ENCODE assay signal across 8 cellular contexts in genomic region chr1:145920297-145920696, GRCh38. TPM values are rescaled to one million over a fixed set of nuclear protein-coding genes. Genes with fewer than 3 reads are reported as not detected.
DNase-seq lines count a peak whose midpoint lies in the region; ATAC-seq, FAIRE-seq and TF ChIP-seq lines count a peak whose summit lies in the region.
"Not testable (repeated sequence)": the region's sequence is repeated elsewhere in the genome, so short reads cannot be mapped to it uniquely, and the experiment has no call there.
"Had no signal": no experiment of that assay in that cellular context is flagged by ENCODE, and none has a peak within 500 bp of the region (broad histone marks: within the 10 kb centered on the region; RNA-seq: fewer than 3 reads in every experiment).

No MANE protein-coding gene starts in this region.

- not testable (repeated sequence) for H2AFZ ChIP-seq in GM12878 (ENCODE audit: control insufficient read depth, low read depth, low read length)

- TF ChIP-seq RAD21 in GM12878 (IDR thresholded peaks at IDR 0.05; ENCODE audit: insufficient read depth, low read depth, low read length): not testable (repeated sequence)

- CTCF ChIA-PET in CD4-positive, alpha-beta T cell (lab: Charles Lee): not testable (repeated sequence)
- CTCF ChIA-PET in GM12878 (lab: Yijun Ruan, JAX): interaction anchor here (0.6 kb wide), 1 partner anchor 38 kb away, joined by 3 read pairs; the partner anchor contains the start of gene LIX1L

- peaks cover 47% of the 10 kb centered on the region for H3K4me1 Mint-ChIP-seq in CD4-positive, alpha-beta T cell (ENCODE audit: low read depth)
- H3K4me1 Mint-ChIP-seq in HFFc6 (ENCODE audit: low read depth) (peaks cover 35% of the 10 kb centered on the region), T-helper 17 cell (peaks cover 28% of the 10 kb centered on the region), neural crest cell (peaks cover 28% of the 10 kb centered on the region)
- H3K4me1 Mint-ChIP-seq in activated T-cell treated with anti-CD3 and anti-CD28 coated beads, Interleukin-2, amount 50 U/mL, for 4 hours (ENCODE audit: low read depth): peaks cover 44% of the 10 kb centered on the region

- H3K4me3 Mint-ChIP-seq in CD4-positive, alpha-beta T cell: peak overlapping the region; percentile 85
- peak overlapping the region; percentile 97 for H3K4me3 Mint-ChIP-seq in HFFc6
- H3K4me3 Mint-ChIP-seq in T-helper 17 cell: peak overlapping the region; percentile 73
- H3K4me3 Mint-ChIP-seq in activated T-cell treated with anti-CD3 and anti-CD28 coated beads, Interleukin-2, amount 50 U/mL, for 4 hours: peak overlapping the region; percentile 94
- peak overlapping the region; percentile 99 for H3K4me3 Mint-ChIP-seq in neural crest cell

- not testable (repeated sequence) for H3K9me3 ChIP-seq in CD4-positive, alpha-beta T cell (ENCODE audit: control insufficient read depth, low read length); T-helper 17 cell (ENCODE audit: control insufficient read depth, low read length, poor library complexity, severe bottlenecking); GM12878 (replicated peaks; ENCODE audit: control insufficient read depth, insufficient read depth, low read length); left ventricle myocardium inferior (replicated peaks)

- not testable (repeated sequence) for H4K20me1 ChIP-seq in GM12878 (ENCODE audit: control insufficient read depth, insufficient read depth)

- intact Hi-C loops in CD4-positive, alpha-beta T cell (cut with DNase I, micrococcal nuclease); GM12878 (cut with micrococcal nuclease; ENCODE audit: unreplicated experiment); left ventricle myocardium inferior (cut with micrococcal nuclease): not testable (repeated sequence)

- H3K4me1 ChIP-seq in GM12878 (ENCODE audit: control insufficient read depth, insufficient read depth, low read length) (peaks cover 13% of the 10 kb centered on the region), left ventricle myocardium inferior (peaks cover 36% of the 10 kb centered on the region)

- H3K27ac Mint-ChIP-seq in CD4-positive, alpha-beta T cell: peak overlapping the region; percentile 92
- H3K27ac Mint-ChIP-seq in HFFc6 (peak overlapping the region; percentile 95), T-helper 17 cell (peak overlapping the region; percentile 94)
- H3K27ac Mint-ChIP-seq in neural crest cell (ENCODE audit: unreplicated experiment): not testable (repeated sequence)

- not testable (repeated sequence) for H3K27me3 ChIP-seq in CD4-positive, alpha-beta T cell (ENCODE audit: control insufficient read depth, insufficient read depth, low read length); GM12878 (replicated peaks in 1 of 2; ENCODE audit: control insufficient read depth in 2 of 2, insufficient read depth in 2 of 2, low read length in 1 of 2); left ventricle myocardium inferior (ENCODE audit: low read depth)

- not testable (repeated sequence) for H3K9me3 Mint-ChIP-seq in CD4-positive, alpha-beta T cell; HFFc6; activated T-cell treated with anti-CD3 and anti-CD28 coated beads, Interleukin-2, amount 50 U/mL, for 4 hours; neural crest cell

- FAIRE-seq in GM12878 (lab: Jason Lieb, UNC): not testable (repeated sequence)

- RAD21 ChIA-PET in GM12878 (lab: Charles Lee; ENCODE audit: unreplicated experiment): interaction anchor here (1.1 kb wide), 1 partner anchor 44 kb away, joined by 3 read pairs; the partner anchor contains the start of genes ANKRD34A and POLR3GL

- in situ Hi-C loops in GM12878 (cut with MboI): not testable (repeated sequence)

- ATAC-seq in CD4-positive, alpha-beta T cell (ENCODE audit: poor library complexity); T-helper 17 cell; activated T-cell treated with anti-CD3 and anti-CD28 coated beads, Interleukin-2, amount 50 U/mL, for 4 hours; GM12878: not testable (repeated sequence)

- H3K4me3 ChIP-seq in GM12878 (peak overlapping the region; percentile 97; the same call in 1 of the 2 replicates), left ventricle myocardium inferior (peak overlapping the region; percentile 94)

- TF ChIP-seq EP300 in GM12878 (IDR thresholded peaks at IDR 0.05; ENCODE audit: borderline replicate concordance in 1 of 2, control insufficient read depth in 1 of 2, low read depth in 2 of 2, low read length in 2 of 2): not testable (repeated sequence)

- POLR2A ChIA-PET in CD4-positive, alpha-beta T cell (lab: Charles Lee); GM12878 (lab: Charles Lee): not testable (repeated sequence)

- not testable (repeated sequence) for H3K9ac ChIP-seq in GM12878 (ENCODE audit: control insufficient read depth, insufficient read depth, low read length)

- DNase-seq in CD4-positive, alpha-beta T cell; HFFc6; T-helper 17 cell; activated T-cell treated with anti-CD3 and anti-CD28 coated beads, Interleukin-2, amount 50 U/mL, for 4 hours; GM12878 (ENCODE audit: low read depth, low spot score); left ventricle myocardium inferior; neural crest cell (ENCODE audit: low read depth, low spot score): not testable (repeated sequence)

- not testable (repeated sequence) for H3K36me3 ChIP-seq in GM12878 (ENCODE audit: control insufficient read depth in 2 of 2, insufficient read depth in 2 of 2, low read length in 1 of 2)
- peaks cover 29% of the 10 kb centered on the region for H3K36me3 ChIP-seq in left ventricle myocardium inferior

- H3K36me3 Mint-ChIP-seq in CD4-positive, alpha-beta T cell (ENCODE audit: low read depth): peaks cover 50% of the 10 kb centered on the region
- peaks cover 16% of the 10 kb centered on the region for H3K36me3 Mint-ChIP-seq in HFFc6 (ENCODE audit: low read depth)
- H3K36me3 Mint-ChIP-seq in T-helper 17 cell (ENCODE audit: low read depth); neural crest cell (ENCODE audit: low read depth): not testable (repeated sequence)
- peaks cover 22% of the 10 kb centered on the region for H3K36me3 Mint-ChIP-seq in activated T-cell treated with anti-CD3 and anti-CD28 coated beads, Interleukin-2, amount 50 U/mL, for 4 hours (ENCODE audit: insufficient read depth)

- TF ChIP-seq POLR2A in GM12878 (IDR thresholded peaks at IDR 0.05; ENCODE audit: low read depth, low read length): not testable (repeated sequence)

- not testable (repeated sequence) for H3K27ac ChIP-seq in CD4-positive, alpha-beta T cell (ENCODE audit: low read depth, low read length); GM12878 (ENCODE audit: control insufficient read depth, insufficient read depth); left ventricle myocardium inferior (replicated peaks)

- H3K4me2 ChIP-seq in GM12878 (ENCODE audit: control insufficient read depth, insufficient read depth): peak overlapping the region; percentile 100

- TF ChIP-seq CTCF in CD4-positive, alpha-beta T cell (IDR thresholded peaks at IDR 0.05); HFFc6 (IDR thresholded peaks at IDR 0.05); GM12878 (IDR thresholded peaks at IDR 0.05 in 2 of 3, conservative IDR thresholded peaks at IDR 0.05 in 1 of 3; ENCODE audit: control insufficient read depth in 2 of 3, extremely low read depth in 1 of 3, insufficient read depth in 1 of 3, low read depth in 3 of 3, low read length in 3 of 3); left ventricle myocardium inferior (IDR thresholded peaks at IDR 0.05; ENCODE audit: borderline replicate concordance); neural crest cell (conservative IDR thresholded peaks at IDR 0.05): not testable (repeated sequence)

- SMC1A ChIA-PET in GM12878 (lab: Charles Lee; ENCODE audit: uncharacterized antibody, unreplicated experiment): not testable (repeated sequence)

- 94% methylated on average over 3 of the region's 4 CpGs for WGBS in GM12878 (ENCODE audit: insufficient coverage, insufficient replicate concordance, low lambda C conversion rate, missing lambda C conversion rate)

- peaks cover 12% of the 10 kb centered on the region for H3K79me2 ChIP-seq in GM12878 (ENCODE audit: control insufficient read depth, insufficient read depth, low read length)

- H3K27me3 Mint-ChIP-seq in CD4-positive, alpha-beta T cell; HFFc6 (ENCODE audit: insufficient read depth); T-helper 17 cell; activated T-cell treated with anti-CD3 and anti-CD28 coated beads, Interleukin-2, amount 50 U/mL, for 4 hours (ENCODE audit: low read depth); neural crest cell (ENCODE audit: low read depth): not testable (repeated sequence)

- BruUV-seq in GM12878 (replicated peaks; lab: Mats Ljungman, UMichigan): not testable (repeated sequence)

RNA-seq across cellular contexts. Expression of gene PEX11B, which starts 1.8 kb away (rescaled TPM):
- total RNA-seq in CD4-positive, alpha-beta T cell: 10 to 100 TPM; 11.6 to 13.2 TPM
- total RNA-seq in HFFc6 (2021; fragmentation: NEBNext Ultra II Directional; extraction: Animal tissue kit (Norgen Biotek cat#: 25700)): 10 to 100 TPM; 30.3 to 41.1 (median 35.6) TPM
- 10 to 100 TPM; 15.7 TPM for total RNA-seq in T-helper 17 cell
- 10 to 100 TPM; 26.3 to 28.6 (median 28.0) TPM for total RNA-seq in activated T-cell treated with anti-CD3 and anti-CD28 coated beads, Interleukin-2, amount 50 U/mL, for 4 hours
- 15.8 and 16.2 TPM in 2 replicates for total RNA-seq in GM12878 (2013; cell fraction: nucleolus; rRNA removed)
- 26.7 and 30.9 TPM in 2 replicates for total RNA-seq in GM12878 (2014; rRNA removed)
- 24.9 TPM in 2 replicates for total RNA-seq in GM12878 (2014; rRNA removed; fragmentation: Illumina TruSeq; extraction: Trizol)
- total RNA-seq in GM12878 (2021): 31.1 and 33.2 TPM in 2 replicates
- 14.2 TPM for polyA plus RNA-seq in GM12878 (2011; ENCODE audit: low read depth)
- 129 and 132 TPM in 2 replicates for polyA plus RNA-seq in GM12878 (2011; rRNA removed)
- polyA plus RNA-seq in GM12878 (2011; cell fraction: cytosol; rRNA removed): 47.9 and 48.2 TPM in 2 replicates
- 30.1 TPM in 2 replicates for polyA plus RNA-seq in GM12878 (2011; cell fraction: nucleus; rRNA removed)
- 26.7 and 31.4 TPM in 2 replicates for polyA plus RNA-seq in GM12878 (2012)
- polyA plus RNA-seq in GM12878 (2014; fragmentation: Illumina TruSeq; extraction: Trizol): 36.6 and 42.2 TPM in 2 replicates
- 10 to 100 TPM; 44.8 to 69.4 TPM for polyA plus RNA-seq in GM12878 (2014; fragmentation: Nextera tagmentation; extraction: Ambion mirVana)
- polyA plus RNA-seq in GM12878 (2014; rRNA removed): 27.6 and 30.9 TPM in 2 replicates
- 10 to 100 TPM; 48.0 to 52.9 TPM for polyA plus RNA-seq in GM12878 (2016; fragmentation: Nextera tagmentation; extraction: Ambion mirVana)
- polyA minus RNA-seq in GM12878 (2011; rRNA and poly(A)+ RNA removed): 33.9 and 34.6 TPM in 2 replicates
- polyA minus RNA-seq in GM12878 (2011; cell fraction: cytosol; rRNA and poly(A)+ RNA removed): 16.7 and 27.6 TPM in 2 replicates
- 6.8 and 10.9 TPM in 2 replicates for polyA minus RNA-seq in GM12878 (2011; cell fraction: nucleus; rRNA and poly(A)+ RNA removed)
- 24.4 TPM for total RNA-seq in left ventricle myocardium inferior
- 18.7 and 22.1 TPM in 2 replicates for total RNA-seq in neural crest cell

RNA-seq across cellular contexts. Expression of gene RBM8A, which starts 7.0 kb away (rescaled TPM):
- 100 to 1,000 TPM; 126 to 134 TPM for total RNA-seq in CD4-positive, alpha-beta T cell
- 100 to 1,000 TPM; 135 to 166 (median 157) TPM for total RNA-seq in HFFc6 (2021; fragmentation: NEBNext Ultra II Directional; extraction: Animal tissue kit (Norgen Biotek cat#: 25700))
- total RNA-seq in T-helper 17 cell (100 to 1,000 TPM; 126 to 130 TPM), GM12878 (2014; rRNA removed) (110 and 125 TPM in 2 replicates), GM12878 (2014; rRNA removed; fragmentation: Illumina TruSeq; extraction: Trizol) (200 and 230 TPM in 2 replicates), GM12878 (2021) (176 and 180 TPM in 2 replicates), left ventricle myocardium inferior (64.4 TPM), neural crest cell (273 and 285 TPM in 2 replicates)
- 100 to 1,000 TPM; 603 to 609 (median 606) TPM for total RNA-seq in activated T-cell treated with anti-CD3 and anti-CD28 coated beads, Interleukin-2, amount 50 U/mL, for 4 hours
- total RNA-seq in GM12878 (2013; cell fraction: nucleolus; rRNA removed): 58.4 and 59.3 TPM in 2 replicates
- polyA plus RNA-seq in GM12878 (2011; ENCODE audit: low read depth): 152 TPM
- polyA plus RNA-seq in GM12878 (2011; rRNA removed) (235 and 289 TPM in 2 replicates), GM12878 (2014; fragmentation: Illumina TruSeq; extraction: Trizol) (191 and 262 TPM in 2 replicates), GM12878 (2014; fragmentation: Nextera tagmentation; extraction: Ambion mirVana) (1,000 to 10,000 TPM in 1 of 2 experiments, 100 to 1,000 TPM in 1; 665 to 1,248 TPM), GM12878 (2014; rRNA removed) (178 and 198 TPM in 2 replicates), GM12878 (2016; fragmentation: Nextera tagmentation; extraction: Ambion mirVana) (100 to 1,000 TPM; 401 to 406 TPM)
- polyA plus RNA-seq in GM12878 (2011; cell fraction: cytosol; rRNA removed): 105 and 181 TPM in 2 replicates
- 93.6 and 102 TPM in 2 replicates for polyA plus RNA-seq in GM12878 (2011; cell fraction: nucleus; rRNA removed)
- polyA plus RNA-seq in GM12878 (2012): 135 and 182 TPM in 2 replicates
- 48.9 and 76.3 TPM in 2 replicates for polyA minus RNA-seq in GM12878 (2011; rRNA and poly(A)+ RNA removed)
- polyA minus RNA-seq in GM12878 (2011; cell fraction: cytosol; rRNA and poly(A)+ RNA removed): 38.2 and 49.3 TPM in 2 replicates
- 31.9 and 40.9 TPM in 2 replicates for polyA minus RNA-seq in GM12878 (2011; cell fraction: nucleus; rRNA and poly(A)+ RNA removed)

RNA-seq across cellular contexts. Expression of gene ITGA10, which starts 10.4 kb away (rescaled TPM):
- total RNA-seq in CD4-positive, alpha-beta T cell: 1 to 10 TPM in 1 of 2 experiments, under 1 TPM in 1; 0.77 to 1.0 TPM
- 1 to 10 TPM in 4 of 6 experiments, under 1 TPM in 2; 0.78 to 1.3 (median 1.0) TPM for total RNA-seq in HFFc6 (2021; fragmentation: NEBNext Ultra II Directional; extraction: Animal tissue kit (Norgen Biotek cat#: 25700))
- total RNA-seq in T-helper 17 cell: 1 to 10 TPM in 1 of 2 donors, under 1 TPM in 1; 0.70 to 1.3 TPM
- 1 to 10 TPM; 1.2 to 1.4 (median 1.2) TPM for total RNA-seq in activated T-cell treated with anti-CD3 and anti-CD28 coated beads, Interleukin-2, amount 50 U/mL, for 4 hours
- total RNA-seq in GM12878 (2013; cell fraction: nucleolus; rRNA removed): 1.1 and 1.5 TPM in 2 replicates
- total RNA-seq in GM12878 (2014; rRNA removed): 0.22 and 0.51 TPM in 2 replicates
- 0.18 and 0.28 TPM in 2 replicates for total RNA-seq in GM12878 (2014; rRNA removed; fragmentation: Illumina TruSeq; extraction: Trizol)
- 0.49 and 0.53 TPM in 2 replicates for total RNA-seq in GM12878 (2021)
- 0.13 TPM for polyA plus RNA-seq in GM12878 (2011; ENCODE audit: low read depth)
- polyA plus RNA-seq in GM12878 (2011; rRNA removed): 0.30 and 0.46 TPM in 2 replicates
- 0.28 and 0.43 TPM in 2 replicates for polyA plus RNA-seq in GM12878 (2011; cell fraction: cytosol; rRNA removed)
- polyA plus RNA-seq in GM12878 (2011; cell fraction: nucleus; rRNA removed): 3.1 and 4.3 TPM in 2 replicates
- polyA plus RNA-seq in GM12878 (2012): 0.25 and 0.51 TPM in 2 replicates
- 0.16 and 0.43 TPM in 2 replicates for polyA plus RNA-seq in GM12878 (2014; fragmentation: Illumina TruSeq; extraction: Trizol)
- polyA plus RNA-seq in GM12878 (2014; fragmentation: Nextera tagmentation; extraction: Ambion mirVana): under 1 TPM; 0.02 to 0.16 TPM
- 0.46 and 0.78 TPM in 2 replicates for polyA plus RNA-seq in GM12878 (2014; rRNA removed)
- under 1 TPM; 0.36 to 0.39 TPM for polyA plus RNA-seq in GM12878 (2016; fragmentation: Nextera tagmentation; extraction: Ambion mirVana)
- 0.26 and 0.37 TPM in 2 replicates for polyA minus RNA-seq in GM12878 (2011; rRNA and poly(A)+ RNA removed)
- polyA minus RNA-seq in GM12878 (2011; cell fraction: cytosol; rRNA and poly(A)+ RNA removed): not detected in 2 replicates
- 0.48 and 0.77 TPM in 2 replicates for polyA minus RNA-seq in GM12878 (2011; cell fraction: nucleus; rRNA and poly(A)+ RNA removed)
- 3.7 TPM for total RNA-seq in left ventricle myocardium inferior
- 0.55 and 1.0 TPM in 2 replicates for total RNA-seq in neural crest cell

RNA-seq across cellular contexts. Expression of gene ANKRD35, which starts 34.6 kb away (rescaled TPM):
- total RNA-seq in CD4-positive, alpha-beta T cell: under 1 TPM in 1 of 2 experiments, not detected in 1; 0.11 TPM
- 1 to 10 TPM in 4 of 6 experiments, under 1 TPM in 2; 0.75 to 2.0 (median 1.1) TPM for total RNA-seq in HFFc6 (2021; fragmentation: NEBNext Ultra II Directional; extraction: Animal tissue kit (Norgen Biotek cat#: 25700))
- total RNA-seq in T-helper 17 cell: not detected
- under 1 TPM; 0.05 to 0.42 (median 0.10) TPM for total RNA-seq in activated T-cell treated with anti-CD3 and anti-CD28 coated beads, Interleukin-2, amount 50 U/mL, for 4 hours
- total RNA-seq in GM12878 (2013; cell fraction: nucleolus; rRNA removed): not detected in 2 replicates
- total RNA-seq in GM12878 (2014; rRNA removed): not detected in 2 replicates
- total RNA-seq in GM12878 (2014; rRNA removed; fragmentation: Illumina TruSeq; extraction: Trizol): not detected in 2 replicates
- 0.08 TPM in 1 of 2 replicates, not detected in the other for total RNA-seq in GM12878 (2021)
- polyA plus RNA-seq in GM12878 (2011; ENCODE audit: low read depth): not detected
- 0.01 TPM in 1 of 2 replicates, not detected in the other for polyA plus RNA-seq in GM12878 (2011; rRNA removed)
- polyA plus RNA-seq in GM12878 (2011; cell fraction: cytosol; rRNA removed): not detected in 2 replicates
- 0.04 TPM in 1 of 2 replicates, not detected in the other for polyA plus RNA-seq in GM12878 (2011; cell fraction: nucleus; rRNA removed)
- polyA plus RNA-seq in GM12878 (2012): not detected in 2 replicates
- polyA plus RNA-seq in GM12878 (2014; fragmentation: Illumina TruSeq; extraction: Trizol): not detected in 2 replicates
- not detected for polyA plus RNA-seq in GM12878 (2014; fragmentation: Nextera tagmentation; extraction: Ambion mirVana)
- not detected in 2 replicates for polyA plus RNA-seq in GM12878 (2014; rRNA removed)
- not detected for polyA plus RNA-seq in GM12878 (2016; fragmentation: Nextera tagmentation; extraction: Ambion mirVana)
- 0.10 TPM in 1 of 2 replicates, not detected in the other for polyA minus RNA-seq in GM12878 (2011; rRNA and poly(A)+ RNA removed)
- polyA minus RNA-seq in GM12878 (2011; cell fraction: cytosol; rRNA and poly(A)+ RNA removed): not detected in 2 replicates
- polyA minus RNA-seq in GM12878 (2011; cell fraction: nucleus; rRNA and poly(A)+ RNA removed): not detected in 2 replicates
- total RNA-seq in left ventricle myocardium inferior: 0.77 TPM
- total RNA-seq in neural crest cell: 0.07 and 0.11 TPM in 2 replicates
- total RNA-seq: OCI-LY7 had no signal

RNA-seq across cellular contexts. Expression of gene LIX1L, which starts 37.5 kb away (rescaled TPM):
- total RNA-seq in CD4-positive, alpha-beta T cell: 10 to 100 TPM; 21.4 to 21.5 TPM
- total RNA-seq in HFFc6 (2021; fragmentation: NEBNext Ultra II Directional; extraction: Animal tissue kit (Norgen Biotek cat#: 25700)): 10 to 100 TPM; 51.0 to 59.6 (median 56.1) TPM
- total RNA-seq in T-helper 17 cell (10 to 100 TPM; 36.6 to 44.1 TPM), GM12878 (2014; rRNA removed) (16.7 and 19.7 TPM in 2 replicates), GM12878 (2014; rRNA removed; fragmentation: Illumina TruSeq; extraction: Trizol) (13.9 and 15.2 TPM in 2 replicates), GM12878 (2021) (23.4 and 23.6 TPM in 2 replicates), left ventricle myocardium inferior (23.0 TPM), neural crest cell (36.0 and 37.5 TPM in 2 replicates)
- total RNA-seq in activated T-cell treated with anti-CD3 and anti-CD28 coated beads, Interleukin-2, amount 50 U/mL, for 4 hours: 10 to 100 TPM; 40.7 to 43.3 (median 41.9) TPM
- total RNA-seq in GM12878 (2013; cell fraction: nucleolus; rRNA removed): 6.9 and 7.7 TPM in 2 replicates
- polyA plus RNA-seq in GM12878 (2011; ENCODE audit: low read depth): 6.3 TPM
- polyA plus RNA-seq in GM12878 (2011; rRNA removed) (48.2 and 53.1 TPM in 2 replicates), GM12878 (2014; fragmentation: Illumina TruSeq; extraction: Trizol) (18.4 and 20.0 TPM in 2 replicates), GM12878 (2014; fragmentation: Nextera tagmentation; extraction: Ambion mirVana) (10 to 100 TPM in 1 of 2 experiments, 1 to 10 TPM in 1; 5.5 to 12.2 TPM), GM12878 (2014; rRNA removed) (19.4 and 21.9 TPM in 2 replicates), GM12878 (2016; fragmentation: Nextera tagmentation; extraction: Ambion mirVana) (10 to 100 TPM in 1 of 2 experiments, 1 to 10 TPM in 1; 9.9 to 10.3 TPM)
- polyA plus RNA-seq in GM12878 (2011; cell fraction: cytosol; rRNA removed): 35.5 and 51.0 TPM in 2 replicates
- 7.8 and 10.5 TPM in 2 replicates for polyA plus RNA-seq in GM12878 (2011; cell fraction: nucleus; rRNA removed)
- polyA plus RNA-seq in GM12878 (2012): 9.9 and 10.2 TPM in 2 replicates
- 24.7 and 26.5 TPM in 2 replicates for polyA minus RNA-seq in GM12878 (2011; rRNA and poly(A)+ RNA removed)
- polyA minus RNA-seq in GM12878 (2011; cell fraction: cytosol; rRNA and poly(A)+ RNA removed): 11.0 and 11.3 TPM in 2 replicates
- polyA minus RNA-seq in GM12878 (2011; cell fraction: nucleus; rRNA and poly(A)+ RNA removed): 2.7 and 4.4 TPM in 2 replicates
